Comparison of ENCODE assay signal across 8 cellular contexts in the genomic region with DNA sequence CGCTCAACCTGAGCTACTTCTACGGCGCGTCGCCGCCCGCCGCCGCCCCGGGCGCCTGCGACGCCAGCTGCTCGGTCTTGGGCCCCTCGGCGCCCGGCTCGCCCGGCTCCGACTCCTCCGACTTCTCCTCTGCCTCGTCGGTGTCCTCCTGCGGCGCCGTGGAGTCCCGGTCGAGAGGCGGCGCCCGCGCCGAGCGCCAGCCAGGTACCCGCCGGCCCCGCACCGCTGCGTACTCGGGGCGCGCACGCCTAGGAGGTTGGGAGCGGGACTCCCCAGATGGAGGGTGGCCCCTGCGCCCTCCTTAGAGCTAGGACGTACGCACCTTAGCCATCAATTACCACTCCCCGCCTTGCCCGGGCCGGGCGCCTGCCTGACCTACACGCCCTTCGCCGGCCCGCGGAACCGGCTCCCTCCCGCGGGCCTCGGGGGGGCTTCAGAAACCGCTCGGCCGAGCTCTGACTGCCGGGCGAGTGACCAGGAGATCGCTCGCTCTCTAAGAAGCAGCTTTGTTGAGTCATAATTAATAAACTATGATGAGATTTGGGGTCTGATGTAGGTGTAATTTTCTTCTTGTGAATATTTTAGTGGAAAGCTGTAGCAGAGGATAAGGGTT.
DNase-seq lines count a peak whose midpoint lies in the region; ATAC-seq and TF ChIP-seq lines count a peak whose summit lies in the region.

No MANE protein-coding gene starts in this region.

- peak overlapping the region; percentile 82 to 98 (median 94) for H3K4me3 ChIP-seq in BLaER1 treated with 17β-estradiol and CSF1 and Interleukin-3, amounts not matched to agents 10 nM and 100 nM
- peak overlapping the region; percentile 75 for H3K4me3 ChIP-seq in astrocyte of the spinal cord (ENCODE audit: low read depth, low read length)

- peak overlapping the region; percentile 94 to 100 (median 98) for H3K9ac ChIP-seq in BLaER1 treated with 17β-estradiol and CSF1 and Interleukin-3, amounts not matched to agents 10 nM and 100 nM

- peak; percentile 17 to 70 (median 40) for DNase-seq in T-helper 1 cell
- no peak for DNase-seq in astrocyte of the spinal cord (ENCODE audit: low read depth, low spot score)
- peak; percentile 16 for DNase-seq in inferior parietal cortex (ENCODE audit: extremely low spot score)
- peak; percentile 68 for DNase-seq in stimulated activated CD4-positive, alpha-beta T cell treated with anti-CD3 and anti-CD28 coated beads, Interleukin-15, amount 100 ng/mL, for 24 hours
- no peak for DNase-seq in DMS153 treated with DMSO at 0.1 percent for 48 hours (lab: John Stamatoyannopoulos, UW; ENCODE audit: unreplicated experiment)

- no peak for TF ChIP-seq CTCF in astrocyte of the spinal cord (IDR thresholded peaks at IDR 0.05; ENCODE audit: low read depth, low read length)

- H3K4me2 ChIP-seq in BLaER1 treated with 17β-estradiol and CSF1 and Interleukin-3, amounts not matched to agents 10 nM and 100 nM, result peak overlapping the region in 10 of 11 experiments; percentile 0 to 96 (median 87); a peak in 17 of 22 replicates

- in situ Hi-C loops in astrocyte of the spinal cord (cut with HindIII; ENCODE audit: low sequenced_read_pairs), result no loop called here

- H3K27ac ChIP-seq in BLaER1 treated with 17β-estradiol and CSF1 and Interleukin-3, amounts not matched to agents 10 nM and 100 nM, result peak overlapping the region; percentile 93 to 99 (median 98)

- ATAC-seq in GM19025 (IDR thresholded peaks at IDR 0.05; ENCODE audit: low read depth, unreplicated experiment) (peak; percentile 32), HG03196 (IDR thresholded peaks at IDR 0.05; ENCODE audit: unreplicated experiment) (peak; percentile 24)

- H3K4me1 ChIP-seq in BLaER1 treated with 17β-estradiol and CSF1 and Interleukin-3, amounts not matched to agents 10 nM and 100 nM, result peaks cover 12 to 54% (median 36%) of the 10 kb centered on the region in 10 experiments

- peaks cover 0 to 14% (median 0%) of the 10 kb centered on the region in 11 experiments; a peak in 3 of 22 replicates for H3K27me3 ChIP-seq in BLaER1 treated with 17β-estradiol and CSF1 and Interleukin-3, amounts not matched to agents 10 nM and 100 nM

- H3K9me3 ChIP-seq in BLaER1 treated with 17β-estradiol and CSF1 and Interleukin-3, amounts not matched to agents 10 nM and 100 nM (replicated peaks in 1 of 11), result peaks cover 0 to 14% (median 0%) of the 10 kb centered on the region in 11 experiments; a peak in 8 of 22 replicates

- H3K36me3 ChIP-seq in BLaER1 treated with 17β-estradiol and CSF1 and Interleukin-3, amounts not matched to agents 10 nM and 100 nM, result peaks cover 32 to 57% (median 46%) of the 10 kb centered on the region in 11 experiments

- peaks cover 29 to 55% (median 54%) of the 10 kb centered on the region in 11 experiments for H4K20me1 ChIP-seq in BLaER1 treated with 17β-estradiol and CSF1 and Interleukin-3, amounts not matched to agents 10 nM and 100 nM

Comparison
In these comparisons a context has a peak if more than half of its experiments do, and no peak if none do; other contexts are left out.
1. DNase-seq: peak in T-helper 1 cell (5 of 5), inferior parietal cortex (single experiment) and stimulated activated CD4-positive, alpha-beta T cell treated with anti-CD3 and anti-CD28 coated beads, Interleukin-15, amount 100 ng/mL, for 24 hours (single experiment); none in astrocyte of the spinal cord (single experiment) and DMS153 treated with DMSO at 0.1 percent for 48 hours (single experiment).